8 cellular contexts compared by ENCODE assay signal in genomic region chr7:92134271-92135099, GRCh38. TPM values are rescaled to one million over a fixed set of nuclear protein-coding genes. Genes with fewer than 3 reads are reported as not detected.
DNase-seq lines count a peak whose midpoint lies in the region; TF ChIP-seq lines count a peak whose summit lies in the region.

CYP51A1 (minus strand) TSS chr7:92134477; CDS start chr7:92134364, 113 bp downstream.

- H2AFZ ChIP-seq in neuron (ENCODE audit: low read depth, low read length): peak within 1 kb of the TSS; percentile 68

- peaks cover 1% of the 10 kb centered on the region for H3K27me3 Mint-ChIP-seq in HFFc6 (ENCODE audit: insufficient read depth)

- TF ChIP-seq CTCF in HFFc6 (IDR thresholded peaks at IDR 0.05): peak; percentile 32; the same call in 1 of the 2 replicates

- no peaks in the 10 kb centered on the region for H3K27me3 ChIP-seq in neuron (ENCODE audit: insufficient read depth, low read length)

- H3K4me3 Mint-ChIP-seq in HFFc6: peak within 1 kb of the TSS; percentile 100

- in situ Hi-C loops in SK-MEL-5 (cut with HindIII; ENCODE audit: low pct_unique_long_range_greater_than_20kb, low sequenced_read_pairs): no loop called here

- peak within 1 kb of the TSS; percentile 70 for H3K4me3 ChIP-seq in neuron (ENCODE audit: low read length)

- H3K9me3 ChIP-seq in neuron (ENCODE audit: low read length): no peaks in the 10 kb centered on the region

- H3K4me1 Mint-ChIP-seq in HFFc6 (ENCODE audit: low read depth): peaks cover 45% of the 10 kb centered on the region

- DNase-seq in GM04504 (ENCODE audit: low read depth) (peak; percentile 86), HFFc6 (peak; percentile 79), NAMALWA (ENCODE audit: low spot score) (peak; percentile 97), SK-MEL-5 (ENCODE audit: low read depth, low spot score) (peak; percentile 92), foreskin melanocyte (peak; percentile 93), stromal cell of bone marrow (ENCODE audit: low read depth) (peak; percentile 85)
- peak; percentile 94 for DNase-seq in activated naive CD4-positive, alpha-beta T cell treated with Interleukin-2 at 50 U/mL for 16 hours

- H3K9me3 Mint-ChIP-seq in HFFc6: no peaks in the 10 kb centered on the region

- H3K27ac Mint-ChIP-seq in HFFc6: peak within 1 kb of the TSS; percentile 100

- peaks cover 8% of the 10 kb centered on the region for H3K36me3 Mint-ChIP-seq in HFFc6 (ENCODE audit: low read depth)

- H3K36me3 ChIP-seq in neuron (ENCODE audit: insufficient read depth, low read length): peaks cover 14% of the 10 kb centered on the region

- H3K4me1 ChIP-seq in neuron (ENCODE audit: insufficient read depth, low read length): no peaks in the 10 kb centered on the region

RNA-seq across cellular contexts. Expression of gene CYP51A1, which starts in this region (rescaled TPM):
- 10 to 100 TPM; 34.9 to 43.8 (median 38.2) TPM for total RNA-seq in HFFc6 (2021; fragmentation: NEBNext Ultra II Directional; extraction: Animal tissue kit (Norgen Biotek cat#: 25700))
- 203 and 220 TPM in 2 replicates for total RNA-seq in SK-MEL-5 (2014; rRNA removed; shearing (Covaris generic))
- polyA plus RNA-seq in SK-MEL-5 (2015; cell fraction: cytosol; rRNA removed): 87.0 and 110 TPM in 2 replicates
- polyA plus RNA-seq in SK-MEL-5 (2015; cell fraction: nucleus; rRNA removed): 12.5 and 15.7 TPM in 2 replicates

Comparison
In these comparisons a context has a peak if more than half of its experiments do, and no peak if none do; other contexts are left out.
1. Peak in every context shown above with its lines: DNase-seq and H3K4me3 ChIP-seq.